17 cellular contexts compared by ENCODE assay signal in genomic region chr1:160651428-160652064, GRCh38. TPM values are rescaled to one million over a fixed set of nuclear protein-coding genes. Genes with fewer than 3 reads are reported as not detected.
A peak's percentile ranks its signal among the peaks of the same experiment; 100 is the strongest.
DNase-seq lines count a peak whose midpoint lies in the region; ATAC-seq, FAIRE-seq and TF ChIP-seq lines count a peak whose summit lies in the region.
"Had no signal": no experiment of that assay in that cellular context is flagged by ENCODE, and none has a peak within 500 bp of the region (broad histone marks: within the 10 kb centered on the region; RNA-seq: fewer than 3 reads in every experiment).

No MANE protein-coding gene starts in this region.

- H3K9me3 ChIP-seq in Karpas-422 (ENCODE audit: low read length) (no peaks in the 10 kb centered on the region), K562 (replicated peaks; ENCODE audit: control insufficient read depth, insufficient read depth, low read depth, low read length) (peaks cover 2% of the 10 kb centered on the region; the same call in 1 of the 2 replicates), trophoblast cell (ENCODE audit: insufficient read depth, low read depth, low read length) (no peaks in the 10 kb centered on the region), upper lobe of left lung (no peaks in the 10 kb centered on the region)
- H3K9me3 ChIP-seq: MG63, sigmoid colon had no signal

- no peak overlapping the region for H3K18ac ChIP-seq in trophoblast cell (ENCODE audit: low read length)

- peaks cover 4 to 7% of the 10 kb centered on the region in 2 donors for H3K36me3 Mint-ChIP-seq in activated T-cell treated with anti-CD3 and anti-CD28 coated beads, Interleukin-2, amount 50 U/mL, for 72 hours (ENCODE audit: insufficient read depth in 2 of 2)
- peaks cover 10% of the 10 kb centered on the region for H3K36me3 Mint-ChIP-seq in activated T-cell treated with anti-CD3 and anti-CD28 coated beads, Interleukin-2, amount 50 U/mL, for 4 hours (ENCODE audit: insufficient read depth)

- no peak overlapping the region for H3K23ac ChIP-seq in trophoblast cell (ENCODE audit: low read length)

- H3K9me1 ChIP-seq in K562 (ENCODE audit: control insufficient read depth, insufficient read depth, low read length) = no peaks in the 10 kb centered on the region

- intact Hi-C loops in K562 (cut with micrococcal nuclease) = no loop called here

- POLR2A ChIA-PET in K562 (lab: Yijun Ruan, JAX) = interaction anchor here (1.1 kb wide), 1 partner anchor 13 kb away, joined by 3 read pairs; no protein-coding TSS in a partner anchor

- 6% methylated on average over 1 of the region's 1 CpG for WGBS in K562 (ENCODE audit: insufficient coverage, low coverage, missing lambda C conversion rate)
- whole genome bisulfite sequencing in trophoblast cell (ENCODE audit: extremely low coverage, insufficient coverage, insufficient read length) = no CpG with 5 or more reads among the region's 1 CpG
- WGBS in upper lobe of left lung, 2 donors = 10 to 35% methylated on average over 1 of the region's 1 CpG

- in situ Hi-C loops in K562 (cut with MboI) = no loop called here

- H3K36me3 ChIP-seq in Karpas-422 (ENCODE audit: insufficient read depth, low read length) (no peaks in the 10 kb centered on the region), K562 (ENCODE audit: control insufficient read depth, insufficient read depth, low read length) (no peaks in the 10 kb centered on the region), trophoblast cell (ENCODE audit: control insufficient read depth in 1 of 2, insufficient read depth in 2 of 2, low read length in 2 of 2) (no peaks in the 10 kb centered on the region), upper lobe of left lung (no peaks in the 10 kb centered on the region)
- H3K36me3 ChIP-seq: MG63, sigmoid colon had no signal

- H3K27me3 ChIP-seq in Karpas-422 (ENCODE audit: low read length) (no peaks in the 10 kb centered on the region), K562 (ENCODE audit: control insufficient read depth in 2 of 2, insufficient read depth in 2 of 2, low read length in 2 of 2) (no peaks in the 10 kb centered on the region), trophoblast cell (ENCODE audit: insufficient read depth, low read length) (no peaks in the 10 kb centered on the region), upper lobe of left lung (no peaks in the 10 kb centered on the region)
- H3K27me3 ChIP-seq: MG63, sigmoid colon had no signal

- H3K4me1 ChIP-seq in Karpas-422 (ENCODE audit: low read length) (peaks cover 46% of the 10 kb centered on the region), K562 (replicated peaks in 1 of 2; ENCODE audit: control insufficient read depth in 2 of 2, insufficient read depth in 2 of 2, low read length in 2 of 2) (peaks cover 0 to 19% of the 10 kb centered on the region in 2 experiments; a peak in 4 of 5 replicates), trophoblast cell (ENCODE audit: control insufficient read depth in 1 of 2, insufficient read depth in 2 of 2, low read length in 2 of 2) (peaks cover 15 to 22% of the 10 kb centered on the region in 2 experiments), upper lobe of left lung (peaks cover 14 to 25% (median 20%) of the 10 kb centered on the region in 4 donors)
- H3K4me1 ChIP-seq: sigmoid colon had no signal

- peaks cover 12% of the 10 kb centered on the region for H3K79me1 ChIP-seq in trophoblast cell (ENCODE audit: low read length)

- TF ChIP-seq CTCF in K562 (IDR thresholded peaks at IDR 0.05 in 2 of 3, conservative IDR thresholded peaks at IDR 0.05 in 1 of 3; ENCODE audit: insufficient read depth in 2 of 3, low read depth in 1 of 3, low read length in 3 of 3) (no peak), upper lobe of left lung (IDR thresholded peaks at IDR 0.05) (no peak)

- no peaks in the 10 kb centered on the region for H4K20me1 ChIP-seq in Karpas-422 (ENCODE audit: insufficient read depth, low read depth, low read length)
- H4K20me1 ChIP-seq in K562 (replicated peaks; ENCODE audit: control insufficient read depth, insufficient read depth, low read length) = no peaks in the 10 kb centered on the region

- BruUV-seq in K562 (replicated peaks; lab: Mats Ljungman, UMichigan) = no TSS peak

- H3K4me2 ChIP-seq in Karpas-422 (ENCODE audit: low read depth, low read length, poor library complexity, severe bottlenecking) = peak overlapping the region; percentile 65
- H3K4me2 ChIP-seq in K562 (ENCODE audit: insufficient read depth, low read length) = no peak overlapping the region
- H3K4me2 ChIP-seq in trophoblast cell (ENCODE audit: low read length) = no peak overlapping the region

- no peak overlapping the region for H4K12ac ChIP-seq in trophoblast cell (ENCODE audit: low read depth, low read length)

- peak overlapping the region in 1 of 2 donors; percentile 36 for H3K4me3 Mint-ChIP-seq in activated T-cell treated with anti-CD3 and anti-CD28 coated beads, Interleukin-2, amount 50 U/mL, for 72 hours
- H3K4me3 Mint-ChIP-seq in activated T-cell treated with anti-CD3 and anti-CD28 coated beads, Interleukin-2, amount 50 U/mL, for 4 hours = no peak overlapping the region

- H2AK5ac ChIP-seq in trophoblast cell (ENCODE audit: low read length) = no peak overlapping the region

- H2AFZ ChIP-seq in Karpas-422 (ENCODE audit: low read length) (peak overlapping the region; percentile 47; the same call in 1 of the 2 replicates), K562 (ENCODE audit: low read depth, low read length) (peak overlapping the region; percentile 38; the same call in 1 of the 2 replicates), trophoblast cell (ENCODE audit: insufficient read depth, low read length, poor library complexity) (no peak overlapping the region)

- no peak overlapping the region for H4K8ac ChIP-seq in trophoblast cell (ENCODE audit: low read depth, low read length)

- H3K9me3 Mint-ChIP-seq in activated T-cell treated with anti-CD3 and anti-CD28 coated beads, Interleukin-2, amount 50 U/mL, for 72 hours = peaks cover 0 to 4% of the 10 kb centered on the region in 2 donors
- no peaks in the 10 kb centered on the region for H3K9me3 Mint-ChIP-seq in activated T-cell treated with anti-CD3 and anti-CD28 coated beads, Interleukin-2, amount 50 U/mL, for 4 hours
- H3K9me3 Mint-ChIP-seq: T-helper 1 cell treated with Interleukin-12 subunit alpha and Interleukin-12 subunit beta and Interleukin-4 antibody, amounts not matched to agents 30 μg/mL and 1 μg/mL, for 36 hours had no signal

- no peak overlapping the region for H3K14ac ChIP-seq in trophoblast cell (ENCODE audit: low read length)

- peak overlapping the region; percentile 40 for H3K9ac ChIP-seq in Karpas-422 (ENCODE audit: low read length)
- no peak overlapping the region for H3K9ac ChIP-seq in K562 (ENCODE audit: insufficient read depth in 1 of 2, low read depth in 2 of 2, low read length in 2 of 2)
- no peak overlapping the region for H3K9ac ChIP-seq in trophoblast cell (ENCODE audit: low read length)

- H2BK12ac ChIP-seq in trophoblast cell (ENCODE audit: low read length) = peak overlapping the region; percentile 82

- peak overlapping the region; percentile 14 for H3K27ac Mint-ChIP-seq in activated T-cell treated with anti-CD3 and anti-CD28 coated beads, Interleukin-2, amount 50 U/mL, for 72 hours

- TF ChIP-seq EP300 in K562 (IDR thresholded peaks at IDR 0.05; ENCODE audit: low read length) (no peak), upper lobe of left lung (IDR thresholded peaks at IDR 0.05) (no peak)

- no peak for TF ChIP-seq RAD21 in K562 (CRISPR knock-in tag; conservative IDR thresholded peaks at IDR 0.05 in 1 of 2, IDR thresholded peaks at IDR 0.05 in 1 of 2)

- no peak overlapping the region for H3K4ac ChIP-seq in trophoblast cell (ENCODE audit: low read depth, low read length)

- H3K4me3 ChIP-seq in Karpas-422 (ENCODE audit: low read length) = 0 out of 2 replicates have a peak overlapping the region, but pooled peaks have one; percentile 7
- H3K4me3 ChIP-seq in K562 = no peak overlapping the region
- H3K4me3 ChIP-seq in trophoblast cell (ENCODE audit: low read depth, low read length) = no peak overlapping the region
- no peak overlapping the region for H3K4me3 ChIP-seq in upper lobe of left lung
- H3K4me3 ChIP-seq: MG63, sigmoid colon had no signal

- no peak for DNase-seq in activated T-cell treated with anti-CD3 and anti-CD28 coated beads, Interleukin-2, amount 50 U/mL, for 72 hours
- no peak for DNase-seq in activated T-cell treated with anti-CD3 and anti-CD28 coated beads, Interleukin-2, amount 50 U/mL, for 4 hours
- no peak for DNase-seq in Karpas-422
- DNase-seq in K562 (ENCODE audit: extremely low read depth in 1 of 4, low spot score in 3 of 4) = no peak
- no peak for DNase-seq in trophoblast cell
- DNase-seq in upper lobe of left lung = no peak
- DNase-seq in iPS-NIHi11 (ENCODE audit: low spot score) = no peak
- DNase-seq: activated CD4-positive, alpha-beta T cell treated with anti-CD3 and anti-CD28 coated beads for 4 hours; MG63; NCI-H2081 treated with DMSO at 0.1 percent for 48 hours; NCI-H774; sigmoid colon; stimulated activated CD4-positive, alpha-beta T cell treated with anti-CD3 and anti-CD28 coated beads, Interleukin-4, amount 100 ng/mL, for 4 hours had no signal

- no peak for TF ChIP-seq POLR2A in K562 (conservative IDR thresholded peaks at IDR 0.05)
- TF ChIP-seq POLR2A in upper lobe of left lung (IDR thresholded peaks at IDR 0.05) = no peak

- H3K79me2 ChIP-seq in Karpas-422 (ENCODE audit: low read length) (no peaks in the 10 kb centered on the region), K562 (ENCODE audit: control insufficient read depth, insufficient read depth, low read length) (no peaks in the 10 kb centered on the region), trophoblast cell (ENCODE audit: control insufficient read depth, insufficient read depth, low read length, poor library complexity) (no peaks in the 10 kb centered on the region)

- H3K27ac ChIP-seq in Karpas-422 (ENCODE audit: low read length) = peak overlapping the region; percentile 72
- H3K27ac ChIP-seq in K562 (ENCODE audit: extremely low read depth, low read depth, low read length) = no peak overlapping the region
- peak overlapping the region; percentile 60 for H3K27ac ChIP-seq in trophoblast cell (ENCODE audit: low read depth, low read length)
- H3K27ac ChIP-seq in upper lobe of left lung = peak overlapping the region in 1 of 4 donors; percentile 48
- H3K27ac ChIP-seq: RWPE1, sigmoid colon had no signal

- H4K91ac ChIP-seq in trophoblast cell (ENCODE audit: low read depth, low read length) = peak overlapping the region; percentile 39

- FAIRE-seq in K562 (lab: Jason Lieb, UNC) = no peak

- H3K9me2 ChIP-seq in Karpas-422 (replicated peaks; ENCODE audit: insufficient read depth, low read length) = no peaks in the 10 kb centered on the region

- ATAC-seq in activated T-cell treated with anti-CD3 and anti-CD28 coated beads, Interleukin-2, amount 50 U/mL, for 72 hours (replicated peaks in 1 of 2) = no peak
- no peak for ATAC-seq in activated T-cell treated with anti-CD3 and anti-CD28 coated beads, Interleukin-2, amount 50 U/mL, for 4 hours
- ATAC-seq in K562 = no peak
- no peak for ATAC-seq in upper lobe of left lung (ENCODE audit: low FRiP score in 2 of 2)
- ATAC-seq in HG02970 (IDR thresholded peaks at IDR 0.05; ENCODE audit: low FRiP score, unreplicated experiment) = no peak

- CTCF ChIA-PET in K562 (lab: Yijun Ruan, JAX; ENCODE audit: low intra/inter-chr PET ratio) = no interaction called here

- H3K27me3 Mint-ChIP-seq in activated T-cell treated with anti-CD3 and anti-CD28 coated beads, Interleukin-2, amount 50 U/mL, for 72 hours (ENCODE audit: low read depth) = no peaks in the 10 kb centered on the region
- no peaks in the 10 kb centered on the region for H3K27me3 Mint-ChIP-seq in activated T-cell treated with anti-CD3 and anti-CD28 coated beads, Interleukin-2, amount 50 U/mL, for 4 hours (ENCODE audit: low read depth)

- H2BK120ac ChIP-seq in trophoblast cell (ENCODE audit: insufficient read depth, low read length, poor library complexity) = peak overlapping the region; percentile 8

- H3K4me1 Mint-ChIP-seq in activated T-cell treated with anti-CD3 and anti-CD28 coated beads, Interleukin-2, amount 50 U/mL, for 72 hours (ENCODE audit: low read depth) = peaks cover 68% of the 10 kb centered on the region
- H3K4me1 Mint-ChIP-seq in activated T-cell treated with anti-CD3 and anti-CD28 coated beads, Interleukin-2, amount 50 U/mL, for 4 hours (ENCODE audit: low read depth) = peaks cover 66% of the 10 kb centered on the region

- peak overlapping the region; percentile 68 for H2BK5ac ChIP-seq in trophoblast cell (ENCODE audit: low read depth, low read length, poor library complexity)

RNA-seq across cellular contexts. Expression of gene SLAMF1, which starts 4.7 kb away (rescaled TPM):
- 100 to 1,000 TPM in 1 of 2 donors, 10 to 100 TPM in 1; 81.4 to 134 TPM for total RNA-seq in activated T-cell treated with anti-CD3 and anti-CD28 coated beads, Interleukin-2, amount 50 U/mL, for 72 hours
- total RNA-seq in activated T-cell treated with anti-CD3 and anti-CD28 coated beads, Interleukin-2, amount 50 U/mL, for 4 hours = 100 to 1,000 TPM in 1 of 3 donors, 10 to 100 TPM in 2; 69.2 to 138 (median 96.6) TPM
- total RNA-seq in Karpas-422 (2014; rRNA removed; shearing (Covaris generic); ENCODE audit: low replicate concordance) = 0.30 and 1.1 TPM in 2 replicates
- total RNA-seq in K562 (2011; cell fraction: chromatin; rRNA removed; ENCODE audit: low replicate concordance) = not detected in 2 replicates
- total RNA-seq in K562 (2011; cell fraction: nucleolus; rRNA removed) = not detected in 2 replicates
- not detected in 2 replicates for total RNA-seq in K562 (2011; cell fraction: nucleoplasm; rRNA removed)
- total RNA-seq in K562 (2014; rRNA removed) (not detected in 2 replicates), K562 (2014; rRNA removed; fragmentation: Illumina TruSeq; extraction: Trizol) (not detected in 2 replicates), K562 (2015; rRNA removed; fragmentation: Illumina TruSeq; extraction: Trizol) (0.04 and 0.15 TPM in 2 replicates), K562 (2021) (0.11 and 0.22 TPM in 2 replicates), upper lobe of left lung (1 to 10 TPM in 4 of 6 donors, under 1 TPM in 2; 0.11 to 3.9 (median 1.5) TPM)
- polyA plus RNA-seq in K562 (2011; rRNA removed) (not detected in 2 replicates), K562 (2014; fragmentation: Illumina TruSeq; extraction: Trizol) (0.08 TPM in 1 of 2 replicates, not detected in the other), K562 (2014; fragmentation: Nextera tagmentation; extraction: Ambion mirVana) (under 1 TPM; 0.04 to 0.13 TPM), K562 (2014; rRNA removed) (0.17 TPM in 1 of 2 replicates, not detected in the other)
- not detected in 2 replicates for polyA plus RNA-seq in K562 (2011; cell fraction: cytosol; rRNA removed)
- not detected in 2 replicates for polyA plus RNA-seq in K562 (2011; cell fraction: nucleus; rRNA removed)
- polyA plus RNA-seq in K562 (2012) = 0.10 and 0.66 TPM in 2 replicates
- polyA minus RNA-seq in K562 (2011; rRNA and poly(A)+ RNA removed) = not detected in 2 replicates
- not detected in 2 replicates for polyA minus RNA-seq in K562 (2011; cell fraction: cytosol; rRNA and poly(A)+ RNA removed)
- not detected in 2 replicates for polyA minus RNA-seq in K562 (2011; cell fraction: nucleus; rRNA and poly(A)+ RNA removed)
- polyA plus RNA-seq in trophoblast cell (2013) = 0.01 TPM in 1 of 2 replicates, not detected in the other
- total RNA-seq: Daoy had no signal

Comparison
In these comparisons a context has a peak if more than half of its experiments do, and no peak if none do; other contexts are left out.
1. RNA of gene SLAMF1, which starts 4.7 kb away (total RNA-seq): 81.4 to 134 TPM in activated T-cell treated with anti-CD3 and anti-CD28 coated beads, Interleukin-2, amount 50 U/mL, for 72 hours and 69.2 to 138 TPM in activated T-cell treated with anti-CD3 and anti-CD28 coated beads, Interleukin-2, amount 50 U/mL, for 4 hours; 0.11 to 3.9 TPM in upper lobe of left lung, 0.30 to 1.1 TPM in Karpas-422 and 0.04 to 0.22 TPM in K562; every median in the first group is over 10 times any median in the second.